ENCODE assay signal across 8 cellular contexts in the genomic region with DNA sequence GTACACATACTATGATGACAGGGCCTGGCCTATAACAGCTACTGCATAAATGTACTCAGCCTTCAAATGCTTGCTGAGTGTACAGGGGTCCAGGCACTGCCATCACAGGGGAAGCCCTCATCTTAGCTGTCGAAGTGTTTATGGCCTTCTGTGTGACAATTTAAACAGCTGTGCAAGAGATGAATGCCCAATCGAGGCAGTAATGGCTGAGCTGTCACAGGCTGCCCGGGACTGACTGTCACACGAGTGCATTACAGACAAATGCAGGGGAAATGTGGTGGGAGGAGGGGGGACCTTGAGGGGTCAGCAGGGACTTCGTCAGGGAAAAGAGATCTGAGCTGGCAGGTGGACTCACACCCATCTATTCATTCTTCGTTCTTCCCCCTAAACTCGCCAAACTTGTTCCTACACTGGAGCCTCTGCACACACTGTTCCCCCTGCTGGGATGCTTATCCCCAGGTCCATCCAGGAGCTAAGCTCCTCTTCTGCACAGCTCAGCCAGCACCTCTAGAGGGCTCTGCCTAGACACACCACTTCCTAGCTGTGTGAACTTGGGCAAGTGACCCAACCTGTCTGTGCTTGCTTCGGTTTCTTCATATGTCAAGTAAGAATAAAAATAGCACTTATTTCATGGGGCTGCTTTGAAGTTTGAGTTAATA.
DNase-seq lines count a peak whose midpoint lies in the region; ATAC-seq, FAIRE-seq and TF ChIP-seq lines count a peak whose summit lies in the region.

No MANE protein-coding gene starts in this region.

- TF ChIP-seq POLR2A in A549 (IDR thresholded peaks at IDR 0.05; ENCODE audit: low read length) (no peak), GM12892 (IDR thresholded peaks at IDR 0.05; ENCODE audit: low read depth, low read length) (no peak), lower leg skin (IDR thresholded peaks at IDR 0.05) (no peak)

- TF ChIP-seq RAD21 in A549 (conservative IDR thresholded peaks at IDR 0.05 in 1 of 2, IDR thresholded peaks at IDR 0.05 in 1 of 2), result peak in 1 of 2 experiments; percentile 57; a peak in 2 of 5 replicates

- H3K9me3 ChIP-seq in A549, result no peaks in the 10 kb centered on the region
- no peaks in the 10 kb centered on the region for H3K9me3 ChIP-seq in mesenchymal stem cell (ENCODE audit: control insufficient read depth, low read length)

- WGBS in A549 (ENCODE audit: missing lambda C conversion rate), result 49% methylated on average over 8 of the region's 8 CpGs
- WGBS in lower leg skin, 2 donors, result 56 to 57% methylated on average over 8 of the region's 8 CpGs
- 63% methylated on average over 6 of the region's 8 CpGs for WGBS in mesenchymal stem cell

- TF ChIP-seq EP300 in A549 (IDR thresholded peaks at IDR 0.05), result no peak

- CTCF ChIA-PET in A549 (lab: Yijun Ruan, JAX), result interaction anchor here (0.5 to 3.5 kb wide), 11 partner anchors 13 to 416 kb away, joined by 3 to 22 read pairs (median 4); no protein-coding TSS in a partner anchor

- no peak overlapping the region for H3K9ac ChIP-seq in mesenchymal stem cell (ENCODE audit: low read length)

- no peak overlapping the region for H4K91ac ChIP-seq in mesenchymal stem cell (ENCODE audit: low read length)

- ATAC-seq in A549, result peak; percentile 92 to 95
- no peak for ATAC-seq in HG03565 (IDR thresholded peaks at IDR 0.05; ENCODE audit: unreplicated experiment)
- no peak for ATAC-seq in HG03280 (IDR thresholded peaks at IDR 0.05; ENCODE audit: unreplicated experiment)

- no peak overlapping the region for H3K18ac ChIP-seq in mesenchymal stem cell (ENCODE audit: low read depth in 1 of 2, low read length in 2 of 2)

- peak; percentile 40 for TF ChIP-seq CTCF in A549 (IDR thresholded peaks at IDR 0.05)
- TF ChIP-seq CTCF in epithelial cell of proximal tubule (conservative IDR thresholded peaks at IDR 0.05; ENCODE audit: low read depth, low read length), result peak; percentile 67
- TF ChIP-seq CTCF in lower leg skin (IDR thresholded peaks at IDR 0.05), result no peak

- H2BK15ac ChIP-seq in mesenchymal stem cell (ENCODE audit: low read depth, poor library complexity, severe bottlenecking), result no peak overlapping the region

- H3K27ac ChIP-seq in A549, result no peak overlapping the region
- no peak overlapping the region for H3K27ac ChIP-seq in mesenchymal stem cell (ENCODE audit: low read length, poor library complexity, severe bottlenecking)

- intact Hi-C loops in lower leg skin (cut with DNase I; ENCODE audit: low total_unique reads), result no loop called here

- no peaks in the 10 kb centered on the region for H3K36me3 ChIP-seq in mesenchymal stem cell (ENCODE audit: control insufficient read depth in 1 of 2, insufficient read depth in 2 of 2, low read depth in 1 of 2, low read length in 2 of 2)

- POLR2A ChIA-PET in A549 (lab: Yijun Ruan, JAX), result no interaction called here

- H2AK5ac ChIP-seq in mesenchymal stem cell (ENCODE audit: low read length, severe bottlenecking), result no peak overlapping the region

- no peak overlapping the region for H3K4ac ChIP-seq in mesenchymal stem cell (ENCODE audit: low read depth in 1 of 2, low read length in 2 of 2)

- no peak overlapping the region for H3K23ac ChIP-seq in mesenchymal stem cell (ENCODE audit: low read length in 2 of 2)

- H2BK12ac ChIP-seq in mesenchymal stem cell (ENCODE audit: low read length in 2 of 2), result no peak overlapping the region

- no peak overlapping the region for H3K14ac ChIP-seq in mesenchymal stem cell (ENCODE audit: low read length in 2 of 2)

- H3K4me1 ChIP-seq in A549 (no peaks in the 10 kb centered on the region), mesenchymal stem cell (ENCODE audit: control insufficient read depth, insufficient read depth, low read depth, low read length) (no peaks in the 10 kb centered on the region)

- H3K4me2 ChIP-seq in A549 (no peak overlapping the region), mesenchymal stem cell (ENCODE audit: low read length, poor library complexity, severe bottlenecking) (no peak overlapping the region)

- H2BK5ac ChIP-seq in mesenchymal stem cell (ENCODE audit: low read depth, low read length, poor library complexity, severe bottlenecking), result no peak overlapping the region

- no peak overlapping the region for H2BK120ac ChIP-seq in mesenchymal stem cell (ENCODE audit: low read depth, low read length)

- H4K8ac ChIP-seq in mesenchymal stem cell (ENCODE audit: low read length), result no peak overlapping the region

- H3K4me3 ChIP-seq in A549 (no peak overlapping the region), epithelial cell of proximal tubule (ENCODE audit: low read depth, low read length) (no peak overlapping the region), lower leg skin (ENCODE audit: low read depth, poor library complexity, severe bottlenecking) (no peak overlapping the region), mesenchymal stem cell (ENCODE audit: insufficient read depth in 1 of 2, low read depth in 1 of 2, low read length in 2 of 2) (no peak overlapping the region)

- no peak for FAIRE-seq in A549 (lab: Jason Lieb, UNC)
- FAIRE-seq in GM12892 (lab: Jason Lieb, UNC), result peak; percentile 62

- no peak overlapping the region for H2AFZ ChIP-seq in mesenchymal stem cell (ENCODE audit: low read depth, low read length)

- H3K27me3 ChIP-seq in mesenchymal stem cell (ENCODE audit: control insufficient read depth in 1 of 2, insufficient read depth in 1 of 2, low read length in 2 of 2), result peaks cover 38 to 51% of the 10 kb centered on the region in 2 experiments

- H3K79me1 ChIP-seq in mesenchymal stem cell (replicated peaks; ENCODE audit: low read length, poor library complexity, severe bottlenecking), result no peaks in the 10 kb centered on the region

- DNase-seq in A549 (ENCODE audit: low read depth in 1 of 2, low spot score in 1 of 2) (peak; percentile 53 to 58), GM12892 (ENCODE audit: insufficient read length) (no peak), NCI-H510A treated with DMSO at 0.1 percent for 48 hours (lab: John Stamatoyannopoulos, UW) (peak; percentile 11), epithelial cell of proximal tubule (ENCODE audit: low read depth) (no peak), lower leg skin (ENCODE audit: low spot score in 2 of 2) (no peak), mesenchymal stem cell (no peak)

TF ChIP-seq in A549, 52 proteins besides CTCF, POLR2A, EP300 and RAD21:
- TF ChIP-seq SMC3 (IDR thresholded peaks at IDR 0.05), result 0 out of 3 replicates have a peak, but pooled peaks have one; percentile 9
- TF ChIP-seq, protein P1, sequence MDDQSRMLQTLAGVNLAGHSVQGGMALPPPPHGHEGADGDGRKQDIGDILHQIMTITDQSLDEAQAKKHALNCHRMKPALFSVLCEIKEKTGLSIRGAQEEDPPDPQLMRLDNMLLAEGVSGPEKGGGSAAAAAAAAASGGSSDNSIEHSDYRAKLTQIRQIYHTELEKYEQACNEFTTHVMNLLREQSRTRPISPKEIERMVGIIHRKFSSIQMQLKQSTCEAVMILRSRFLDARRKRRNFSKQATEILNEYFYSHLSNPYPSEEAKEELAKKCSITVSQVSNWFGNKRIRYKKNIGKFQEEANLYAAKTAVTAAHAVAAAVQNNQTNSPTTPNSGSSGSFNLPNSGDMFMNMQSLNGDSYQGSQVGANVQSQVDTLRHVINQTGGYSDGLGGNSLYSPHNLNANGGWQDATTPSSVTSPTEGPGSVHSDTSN (IDR thresholded peaks at IDR 0.05), result no peak
- TF ChIP-seq ZFP36 (IDR thresholded peaks at IDR 0.05; ENCODE audit: borderline replicate concordance, partially characterized antibody), result peak; percentile 72

Comparison
In these comparisons a context has a peak if more than half of its experiments do, and no peak if none do; other contexts are left out.
1. ATAC-seq: peak in A549 (2 of 2); none in HG03565 (single experiment) and HG03280 (single experiment).
2. DNase-seq: peak in A549 (2 of 2) and NCI-H510A treated with DMSO at 0.1 percent for 48 hours (single experiment); none in GM12892 (single experiment), epithelial cell of proximal tubule (single experiment), lower leg skin (0 of 2) and mesenchymal stem cell (single experiment).
3. CTCF ChIP-seq: peak in A549 (single experiment) and epithelial cell of proximal tubule (single experiment); none in lower leg skin (0 of 3).